ENCODE assay signal across 21 cellular contexts in the genomic region with DNA sequence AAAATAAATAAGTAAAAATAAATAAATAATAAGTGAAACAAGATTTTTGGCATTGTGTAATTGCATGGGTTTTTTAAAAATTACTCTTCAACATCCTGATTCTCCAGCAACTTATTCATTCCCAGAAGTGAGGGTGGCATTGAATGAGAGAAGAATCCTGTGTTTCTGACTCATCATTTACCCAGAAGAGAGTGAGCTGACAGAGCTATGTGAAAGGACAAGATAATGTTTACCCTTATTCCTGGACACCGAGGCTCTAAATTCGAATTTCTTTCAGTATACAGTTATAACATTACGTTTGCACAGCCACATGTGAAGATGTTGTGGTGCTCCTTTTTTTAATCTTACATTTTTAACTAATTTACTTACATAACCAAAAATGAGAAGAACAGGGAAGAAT. TPM values are rescaled to one million over a fixed set of nuclear protein-coding genes. Genes with fewer than 3 reads are reported as not detected.
DNase-seq lines count a peak whose midpoint lies in the region; ATAC-seq, FAIRE-seq and TF ChIP-seq lines count a peak whose summit lies in the region.
"Had no signal": no experiment of that assay in that cellular context is flagged by ENCODE, and none has a peak within 500 bp of the region (broad histone marks: within the 10 kb centered on the region; RNA-seq: fewer than 3 reads in every experiment).

No MANE protein-coding gene starts in this region.

- H2AFZ ChIP-seq in SK-N-SH (ENCODE audit: low read depth), result no peak overlapping the region
- H2AFZ ChIP-seq in OCI-LY7 (ENCODE audit: low read length), result no peak overlapping the region

- H3K27me3 ChIP-seq in SK-N-SH (ENCODE audit: insufficient read depth) (no peaks in the 10 kb centered on the region), psoas muscle (ENCODE audit: insufficient read depth in 3 of 3, low read length in 2 of 3) (peaks cover 0 to 3% (median 0%) of the 10 kb centered on the region in 3 donors)

- H3K4me1 ChIP-seq in SK-N-SH (ENCODE audit: control insufficient read depth in 1 of 2, insufficient read depth in 2 of 2, low read depth in 1 of 2, low read length in 1 of 2) (peaks cover 0 to 6% of the 10 kb centered on the region in 2 experiments; a peak in 1 of 4 replicates), psoas muscle (no peaks in the 10 kb centered on the region), OCI-LY7 (ENCODE audit: insufficient read depth, low read length, poor library complexity, severe bottlenecking) (no peaks in the 10 kb centered on the region)

- H3K79me2 ChIP-seq in SK-N-SH (ENCODE audit: insufficient read depth) (no peaks in the 10 kb centered on the region), OCI-LY7 (ENCODE audit: insufficient read depth, low read depth, low read length) (no peaks in the 10 kb centered on the region)

- peak; percentile 73 for DNase-seq in EL
- DNase-seq in SK-N-SH, result no peak
- peak; percentile 51 for DNase-seq in fibroblast of peridontal ligament (ENCODE audit: extremely low read depth)
- peak; percentile 62 for DNase-seq in putamen (ENCODE audit: low spot score)
- no peak for DNase-seq in psoas muscle
- no peak for DNase-seq in urothelium cell line (ENCODE audit: low spot score)
- DNase-seq in OCI-LY7 (ENCODE audit: low spot score), result no peak
- DNase-seq: activated CD4-positive, CD25-positive, alpha-beta regulatory T cell; activated CD8-positive, alpha-beta memory T cell treated with anti-CD3 and anti-CD28 coated beads for 24 hours; amniotic stem cell; dermis blood vessel endothelial cell; erythroblast; left ventricle myocardium superior; MM.1S; naive B cell; NCI-H2081 treated with DMSO at 0.1 percent for 48 hours; NCI-H774; retina; T-helper 1 cell had no signal

- 73% methylated on average over 3 of the region's 3 CpGs for WGBS in SK-N-SH (ENCODE audit: low lambda C conversion rate)
- WGBS in psoas muscle, 3 donors, result 91 to 97% (median 95%) methylated on average over 3 of the region's 3 CpGs

- H3F3A ChIP-seq in SK-N-SH (replicated peaks; ENCODE audit: insufficient read depth), result peaks cover 13% of the 10 kb centered on the region

- H3K4me3 ChIP-seq in SK-N-SH (ENCODE audit: low read depth in 2 of 2, low read length in 1 of 2) (no peak overlapping the region), psoas muscle (no peak overlapping the region), OCI-LY7 (ENCODE audit: low read depth, low read length, poor library complexity, severe bottlenecking) (no peak overlapping the region)

- H3K27ac ChIP-seq in SK-N-SH (ENCODE audit: low read depth in 2 of 2, low read length in 1 of 2) (0 out of 4 replicates have a peak overlapping the region, but pooled peaks of 1 of the 2 experiments have one; percentile 0), psoas muscle (no peak overlapping the region), OCI-LY7 (ENCODE audit: low read depth, low read length, poor library complexity, severe bottlenecking) (no peak overlapping the region)

- H4K20me1 ChIP-seq in SK-N-SH (ENCODE audit: insufficient read depth) (no peaks in the 10 kb centered on the region), OCI-LY7 (ENCODE audit: insufficient read depth, low read length) (no peaks in the 10 kb centered on the region)

- TF ChIP-seq RAD21 in SK-N-SH (IDR thresholded peaks at IDR 0.05; ENCODE audit: low read length), result no peak

- intact Hi-C loops in psoas muscle (cut with DNase I) (no loop called here), OCI-LY7 (cut with micrococcal nuclease; ENCODE audit: unreplicated experiment) (no loop called here)

- TF ChIP-seq CTCF in SK-N-SH (IDR thresholded peaks at IDR 0.05), result no peak
- TF ChIP-seq CTCF in psoas muscle (IDR thresholded peaks at IDR 0.05), result no peak
- no peak for TF ChIP-seq CTCF in OCI-LY7 (conservative IDR thresholded peaks at IDR 0.05; ENCODE audit: low read length)

- no TSS peak for BruUV-seq in OCI-LY7 (replicated peaks; lab: Mats Ljungman, UMichigan)

- no peak for FAIRE-seq in urothelium cell line (lab: Jason Lieb, UNC)
- FAIRE-seq: HTR-8/SVneo had no signal

- H3K36me3 ChIP-seq in SK-N-SH (replicated peaks in 1 of 2; ENCODE audit: control insufficient read depth in 1 of 2, insufficient read depth in 2 of 2, low read length in 1 of 2) (peaks cover 0 to 8% of the 10 kb centered on the region in 2 experiments), psoas muscle (ENCODE audit: insufficient read depth in 1 of 2, low read depth in 1 of 2) (peaks cover 0 to 3% of the 10 kb centered on the region in 2 donors), OCI-LY7 (ENCODE audit: insufficient read depth, low read length) (no peaks in the 10 kb centered on the region)

- POLR2A ChIA-PET in SK-N-SH (lab: Yijun Ruan, JAX), result no interaction called here
- POLR2A ChIA-PET in OCI-LY7 (lab: Charles Lee), result no interaction called here

- ATAC-seq in psoas muscle (no peak), GM21825 (IDR thresholded peaks at IDR 0.05; ENCODE audit: unreplicated experiment) (no peak)
- ATAC-seq: left ventricle myocardium superior had no signal

- CTCF ChIA-PET in SK-N-SH (lab: Yijun Ruan, JAX) (no interaction called here), OCI-LY7 (lab: Charles Lee; ENCODE audit: unreplicated experiment) (no interaction called here)

- no peak overlapping the region for H3K9ac ChIP-seq in SK-N-SH

- H3K9me2 ChIP-seq in SK-N-SH (no peaks in the 10 kb centered on the region), OCI-LY7 (ENCODE audit: insufficient read depth, low read length) (no peaks in the 10 kb centered on the region)

- no peak for TF ChIP-seq EP300 in SK-N-SH (IDR thresholded peaks at IDR 0.05; ENCODE audit: borderline replicate concordance in 1 of 2, low read depth in 1 of 2, low read length in 1 of 2)

- no peaks in the 10 kb centered on the region for H3K9me3 ChIP-seq in SK-N-SH
- no peaks in the 10 kb centered on the region for H3K9me3 ChIP-seq in psoas muscle
- H3K9me3 ChIP-seq in OCI-LY7 (ENCODE audit: low read length), result no peaks in the 10 kb centered on the region

- H3K4me2 ChIP-seq in SK-N-SH, result no peak overlapping the region
- no peak overlapping the region for H3K4me2 ChIP-seq in OCI-LY7 (ENCODE audit: low read length)

TF ChIP-seq in SK-N-SH, 30 proteins besides CTCF, POLR2A, EP300 and RAD21:
- TF ChIP-seq, protein P1, sequence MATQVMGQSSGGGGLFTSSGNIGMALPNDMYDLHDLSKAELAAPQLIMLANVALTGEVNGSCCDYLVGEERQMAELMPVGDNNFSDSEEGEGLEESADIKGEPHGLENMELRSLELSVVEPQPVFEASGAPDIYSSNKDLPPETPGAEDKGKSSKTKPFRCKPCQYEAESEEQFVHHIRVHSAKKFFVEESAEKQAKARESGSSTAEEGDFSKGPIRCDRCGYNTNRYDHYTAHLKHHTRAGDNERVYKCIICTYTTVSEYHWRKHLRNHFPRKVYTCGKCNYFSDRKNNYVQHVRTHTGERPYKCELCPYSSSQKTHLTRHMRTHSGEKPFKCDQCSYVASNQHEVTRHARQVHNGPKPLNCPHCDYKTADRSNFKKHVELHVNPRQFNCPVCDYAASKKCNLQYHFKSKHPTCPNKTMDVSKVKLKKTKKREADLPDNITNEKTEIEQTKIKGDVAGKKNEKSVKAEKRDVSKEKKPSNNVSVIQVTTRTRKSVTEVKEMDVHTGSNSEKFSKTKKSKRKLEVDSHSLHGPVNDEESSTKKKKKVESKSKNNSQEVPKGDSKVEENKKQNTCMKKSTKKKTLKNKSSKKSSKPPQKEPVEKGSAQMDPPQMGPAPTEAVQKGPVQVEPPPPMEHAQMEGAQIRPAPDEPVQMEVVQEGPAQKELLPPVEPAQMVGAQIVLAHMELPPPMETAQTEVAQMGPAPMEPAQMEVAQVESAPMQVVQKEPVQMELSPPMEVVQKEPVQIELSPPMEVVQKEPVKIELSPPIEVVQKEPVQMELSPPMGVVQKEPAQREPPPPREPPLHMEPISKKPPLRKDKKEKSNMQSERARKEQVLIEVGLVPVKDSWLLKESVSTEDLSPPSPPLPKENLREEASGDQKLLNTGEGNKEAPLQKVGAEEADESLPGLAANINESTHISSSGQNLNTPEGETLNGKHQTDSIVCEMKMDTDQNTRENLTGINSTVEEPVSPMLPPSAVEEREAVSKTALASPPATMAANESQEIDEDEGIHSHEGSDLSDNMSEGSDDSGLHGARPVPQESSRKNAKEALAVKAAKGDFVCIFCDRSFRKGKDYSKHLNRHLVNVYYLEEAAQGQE (IDR thresholded peaks at IDR 0.05; ENCODE audit: low read depth, low read length), result no peak
- TF ChIP-seq FOSL2 (IDR thresholded peaks at IDR 0.05; ENCODE audit: borderline replicate concordance, low read depth) (peak; percentile 46; the same call in 1 of the 2 replicates), NRF1 (IDR thresholded peaks at IDR 0.05; ENCODE audit: low read depth, low read length) (no peak), JUND (IDR thresholded peaks at IDR 0.05) (0 out of 2 replicates have a peak, but pooled peaks have one; percentile 12), CHD2 (IDR thresholded peaks at IDR 0.05; ENCODE audit: low read length, partially characterized antibody) (no peak), RXRA (IDR thresholded peaks at IDR 0.05; ENCODE audit: borderline replicate concordance, low read depth) (no peak), TEAD4 (IDR thresholded peaks at IDR 0.05; ENCODE audit: borderline replicate concordance, insufficient read depth) (no peak), PBX3 (IDR thresholded peaks at IDR 0.05) (0 out of 2 replicates have a peak, but pooled peaks have one; percentile 19)

RNA-seq across cellular contexts. Expression of gene BBS10, which starts 36.4 kb away (rescaled TPM):
- polyA plus RNA-seq in SK-N-SH (2012; rRNA removed), result 5.6 and 9.2 TPM in 2 replicates
- polyA plus RNA-seq in SK-N-SH (2012; cell fraction: cytosol; rRNA removed), result 11.6 and 12.0 TPM in 2 replicates
- 2.1 and 6.7 TPM in 2 replicates for polyA plus RNA-seq in SK-N-SH (2012; cell fraction: nucleus; rRNA removed)
- 1 to 10 TPM; 3.9 to 8.2 (median 6.7) TPM for total RNA-seq in psoas muscle
- 1 to 10 TPM; 3.6 to 9.1 (median 4.9) TPM for polyA plus RNA-seq in psoas muscle
- 5.8 and 6.2 TPM in 2 replicates for total RNA-seq in OCI-LY7 (2014; rRNA removed; shearing (Covaris generic))
- 5.5 and 6.3 TPM in 2 replicates for total RNA-seq in OCI-LY7 (2022)

Comparison
In these comparisons a context has a peak if more than half of its experiments do, and no peak if none do; other contexts are left out.
1. DNase-seq: peak in EL (single experiment), fibroblast of peridontal ligament (single experiment) and putamen (single experiment); none in SK-N-SH (single experiment), psoas muscle (0 of 2), urothelium cell line (single experiment) and OCI-LY7 (single experiment).